10 cellular contexts compared by ENCODE assay signal in genomic region chr9:21434202-21435014, GRCh38. TPM values are rescaled to one million over a fixed set of nuclear protein-coding genes. Genes with fewer than 3 reads are reported as not detected.
A peak's percentile ranks its signal among the peaks of the same experiment; 100 is the strongest.
DNase-seq lines count a peak whose midpoint lies in the region; ATAC-seq and TF ChIP-seq lines count a peak whose summit lies in the region.
"Had no signal": no experiment of that assay in that cellular context is flagged by ENCODE, and none has a peak within 500 bp of the region (broad histone marks: within the 10 kb centered on the region; RNA-seq: fewer than 3 reads in every experiment).

No MANE protein-coding gene starts in this region.

- no peak overlapping the region for H3K4me3 Mint-ChIP-seq in nephron progenitor cell
- H3K4me3 Mint-ChIP-seq: activated naive CD4-positive, alpha-beta T cell treated with anti-CD3 and anti-CD28 coated beads, Interleukin-2, amount 50 U/mL, for 24 hours had no signal

- H3K23ac ChIP-seq in IMR-90 (ENCODE audit: low read depth, low read length), result no peak overlapping the region

- no peaks in the 10 kb centered on the region for H3K4me1 ChIP-seq in IMR-90 (ENCODE audit: control insufficient read depth, insufficient read depth, low read length)
- H3K4me1 ChIP-seq: BLaER1 had no signal

- no peak overlapping the region for H3K56ac ChIP-seq in IMR-90 (ENCODE audit: extremely low read depth, insufficient read depth, low read length)

- no peak overlapping the region for H2AK9ac ChIP-seq in IMR-90 (replicated peaks; ENCODE audit: low read depth, low read length, poor library complexity)

- no peaks in the 10 kb centered on the region for H4K20me1 ChIP-seq in IMR-90 (ENCODE audit: insufficient read depth, low read length)
- H4K20me1 ChIP-seq: BLaER1 had no signal

- H4K91ac ChIP-seq in IMR-90 (ENCODE audit: insufficient read depth, low read depth, low read length), result no peak overlapping the region

- peak; percentile 72 for TF ChIP-seq CTCF in IMR-90 (conservative IDR thresholded peaks at IDR 0.05; ENCODE audit: low read depth, low read length)
- TF ChIP-seq CTCF in nephron progenitor cell (IDR thresholded peaks at IDR 0.05), result peak; percentile 30

- no peak overlapping the region for H3K18ac ChIP-seq in IMR-90 (ENCODE audit: low read depth, low read length)

- no peak overlapping the region for H4K5ac ChIP-seq in IMR-90 (ENCODE audit: low read depth, low read length)

- no peak overlapping the region for H2BK15ac ChIP-seq in IMR-90 (ENCODE audit: low read depth, low read length)

- H3K36me3 Mint-ChIP-seq in nephron progenitor cell (ENCODE audit: low read depth), result no peaks in the 10 kb centered on the region
- H3K36me3 Mint-ChIP-seq: activated naive CD4-positive, alpha-beta T cell treated with anti-CD3 and anti-CD28 coated beads, Interleukin-2, amount 50 U/mL, for 24 hours had no signal

- no peak overlapping the region for H3K4me2 ChIP-seq in IMR-90 (ENCODE audit: low read depth, low read length)
- H3K4me2 ChIP-seq: BLaER1 had no signal

- H3K9me1 ChIP-seq in IMR-90 (ENCODE audit: insufficient read depth, low read length), result no peaks in the 10 kb centered on the region

- in situ Hi-C loops in IMR-90 (cut with MboI; ENCODE audit: low sequenced_read_pairs), result no loop called here

- H3K27ac Mint-ChIP-seq in nephron progenitor cell, result no peak overlapping the region

- no peak overlapping the region for H3K9ac ChIP-seq in IMR-90 (ENCODE audit: low read depth, low read length)
- H3K9ac ChIP-seq: BLaER1 had no signal

- H4K8ac ChIP-seq in IMR-90 (ENCODE audit: low read depth in 2 of 2, low read length in 2 of 2), result no peak overlapping the region

- H2BK120ac ChIP-seq in IMR-90 (ENCODE audit: low read depth, low read length), result no peak overlapping the region

- POLR2A ChIA-PET in IMR-90 (lab: Charles Lee; ENCODE audit: unreplicated experiment), result no interaction called here

- peaks cover 8% of the 10 kb centered on the region for H3K27me3 ChIP-seq in IMR-90 (ENCODE audit: control insufficient read depth, insufficient read depth, low read length)
- H3K27me3 ChIP-seq: BLaER1 had no signal

- dilution Hi-C loops in IMR-90 (cut with HindIII; ENCODE audit: low sequenced_read_pairs, unreplicated experiment), result no loop called here

- H3K27me3 Mint-ChIP-seq in nephron progenitor cell (ENCODE audit: low read depth, poor library complexity), result peaks cover 2% of the 10 kb centered on the region

- H2BK20ac ChIP-seq in IMR-90 (ENCODE audit: low read depth, low read length), result no peak overlapping the region

- no peak overlapping the region for H3K14ac ChIP-seq in IMR-90 (replicated peaks; ENCODE audit: low read depth, low read length)

- H3K4me3 ChIP-seq in IMR-90 (ENCODE audit: insufficient read depth, low read depth, low read length), result no peak overlapping the region
- H3K4me3 ChIP-seq: BLaER1 had no signal

- H2AK5ac ChIP-seq in IMR-90 (ENCODE audit: low read depth, low read length), result no peak overlapping the region

- no peaks in the 10 kb centered on the region for H3K79me1 ChIP-seq in IMR-90 (ENCODE audit: low read depth in 1 of 2, low read length in 2 of 2)

- TF ChIP-seq RAD21 in IMR-90 (IDR thresholded peaks at IDR 0.05; ENCODE audit: low read length), result peak; percentile 55

- H3K9me3 ChIP-seq in IMR-90 (ENCODE audit: control insufficient read depth, insufficient read depth, low read length), result no peaks in the 10 kb centered on the region
- H3K9me3 ChIP-seq: BLaER1 had no signal

- no TSS peak for BruUV-seq in IMR-90 (replicated peaks; lab: Mats Ljungman, UMichigan)

- peaks cover 7% of the 10 kb centered on the region for H3K9me3 Mint-ChIP-seq in nephron progenitor cell
- H3K9me3 Mint-ChIP-seq: activated naive CD4-positive, alpha-beta T cell treated with anti-CD3 and anti-CD28 coated beads, Interleukin-2, amount 50 U/mL, for 24 hours had no signal

- ATAC-seq in IMR-90 (ENCODE audit: low read depth), result peak; percentile 48; the same call in 1 of the 2 replicates
- no peak for ATAC-seq in HG03432 (IDR thresholded peaks at IDR 0.05; ENCODE audit: unreplicated experiment)
- ATAC-seq in GM19467 (IDR thresholded peaks at IDR 0.05; ENCODE audit: unreplicated experiment), result no peak

- H3K4me1 Mint-ChIP-seq in nephron progenitor cell, result peaks cover 5% of the 10 kb centered on the region
- H3K4me1 Mint-ChIP-seq: activated naive CD4-positive, alpha-beta T cell treated with anti-CD3 and anti-CD28 coated beads, Interleukin-2, amount 50 U/mL, for 24 hours had no signal

- H2AFZ ChIP-seq in IMR-90 (replicated peaks; ENCODE audit: low read length, poor library complexity), result no peak overlapping the region

- no peak overlapping the region for H2BK5ac ChIP-seq in IMR-90 (ENCODE audit: low read depth, low read length, poor library complexity, severe bottlenecking)

- no peak overlapping the region for H3K4ac ChIP-seq in IMR-90 (ENCODE audit: low read depth, low read length)

- TF ChIP-seq POLR2A in IMR-90 (IDR thresholded peaks at IDR 0.05; ENCODE audit: low read depth, low read length), result no peak

- CTCF ChIA-PET in IMR-90 (lab: Yijun Ruan, JAX), result interaction anchor here (0.6 to 1.6 kb wide), 11 partner anchors 9 to 360 kb away, joined by 3 to 5 read pairs (median 3); no protein-coding TSS in a partner anchor

- H3K27ac ChIP-seq in IMR-90 (ENCODE audit: insufficient read depth, low read length), result no peak overlapping the region
- H3K27ac ChIP-seq: BLaER1 had no signal

- intact Hi-C loops in IMR-90 (cut with micrococcal nuclease), result loop anchor here (1.0 kb wide), 2 partner anchors 115 to 355 kb away; no protein-coding TSS in a partner anchor

- DNase-seq in DMS153 treated with DMSO at 0.1 percent for 48 hours (lab: John Stamatoyannopoulos, UW; ENCODE audit: unreplicated experiment), result peak; percentile 18
- no peak for DNase-seq in DMS153 (lab: John Stamatoyannopoulos, UW)
- peak; percentile 73 for DNase-seq in IMR-90
- DNase-seq in SK-N-DZ (ENCODE audit: low spot score), result peak; percentile 0
- DNase-seq in dermis microvascular lymphatic vessel endothelial cell (ENCODE audit: low read depth in 2 of 2), result peak; percentile 46 to 75
- peak; percentile 16 for DNase-seq in nephron progenitor cell

- WGBS in IMR-90 (ENCODE audit: extremely low coverage in 2 of 2, insufficient read length in 1 of 2), 2 experiments, result no CpG with 5 or more reads among the region's 9 CpGs

- H3K36me3 ChIP-seq in IMR-90 (ENCODE audit: control insufficient read depth, insufficient read depth, low read length), result no peaks in the 10 kb centered on the region
- H3K36me3 ChIP-seq: BLaER1 had no signal

TF ChIP-seq in IMR-90, 13 proteins besides CTCF, POLR2A, EP300 and RAD21:
- TF ChIP-seq, protein P1, sequence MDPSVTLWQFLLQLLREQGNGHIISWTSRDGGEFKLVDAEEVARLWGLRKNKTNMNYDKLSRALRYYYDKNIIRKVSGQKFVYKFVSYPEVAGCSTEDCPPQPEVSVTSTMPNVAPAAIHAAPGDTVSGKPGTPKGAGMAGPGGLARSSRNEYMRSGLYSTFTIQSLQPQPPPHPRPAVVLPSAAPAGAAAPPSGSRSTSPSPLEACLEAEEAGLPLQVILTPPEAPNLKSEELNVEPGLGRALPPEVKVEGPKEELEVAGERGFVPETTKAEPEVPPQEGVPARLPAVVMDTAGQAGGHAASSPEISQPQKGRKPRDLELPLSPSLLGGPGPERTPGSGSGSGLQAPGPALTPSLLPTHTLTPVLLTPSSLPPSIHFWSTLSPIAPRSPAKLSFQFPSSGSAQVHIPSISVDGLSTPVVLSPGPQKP (IDR thresholded peaks at IDR 0.05; ENCODE audit: borderline replicate concordance, low read depth, low read length), result no peak
- TF ChIP-seq SMC3 (IDR thresholded peaks at IDR 0.05; ENCODE audit: low read depth, low read length), result peak; percentile 66

RNA-seq across cellular contexts. Expression of gene IFNA1, which starts 5.8 kb away (rescaled TPM):
- total RNA-seq in IMR-90 (2012; rRNA removed), result not detected in 2 replicates
- not detected in 2 replicates for polyA plus RNA-seq in IMR-90 (2012; rRNA removed)
- polyA plus RNA-seq in IMR-90 (2012; cell fraction: cytosol; rRNA removed), result not detected in 2 replicates
- polyA plus RNA-seq in IMR-90 (2012; cell fraction: nucleus; rRNA removed; ENCODE audit: low replicate concordance), result not detected in 2 replicates
- polyA plus RNA-seq in SK-N-DZ (2014; cell fraction: cytosol; rRNA removed), result not detected in 2 replicates
- polyA plus RNA-seq in SK-N-DZ (2014; cell fraction: nucleus; rRNA removed), result not detected in 2 replicates
- not detected in 2 replicates for total RNA-seq in dermis microvascular lymphatic vessel endothelial cell

RNA-seq across cellular contexts. Expression of gene IFNA8, which starts 25.5 kb away (rescaled TPM):
- total RNA-seq in IMR-90 (2012; rRNA removed), result not detected in 2 replicates
- polyA plus RNA-seq in IMR-90 (2012; rRNA removed), result not detected in 2 replicates
- not detected in 2 replicates for polyA plus RNA-seq in IMR-90 (2012; cell fraction: cytosol; rRNA removed)
- polyA plus RNA-seq in IMR-90 (2012; cell fraction: nucleus; rRNA removed; ENCODE audit: low replicate concordance), result not detected in 2 replicates
- not detected in 2 replicates for polyA plus RNA-seq in SK-N-DZ (2014; cell fraction: cytosol; rRNA removed)
- polyA plus RNA-seq in SK-N-DZ (2014; cell fraction: nucleus; rRNA removed), result not detected in 2 replicates
- total RNA-seq in dermis microvascular lymphatic vessel endothelial cell, result not detected in 2 replicates

RNA-seq across cellular contexts. Expression of gene IFNE, which starts 47.7 kb away (rescaled TPM):
- total RNA-seq in IMR-90 (2012; rRNA removed) (1.8 and 1.9 TPM in 2 replicates), dermis microvascular lymphatic vessel endothelial cell (under 0.01 TPM in 1 of 2 replicates, not detected in the other)
- polyA plus RNA-seq in IMR-90 (2012; rRNA removed), result 0.96 and 1.4 TPM in 2 replicates
- polyA plus RNA-seq in IMR-90 (2012; cell fraction: cytosol; rRNA removed), result not detected in 2 replicates
- 1.5 and 8.6 TPM in 2 replicates for polyA plus RNA-seq in IMR-90 (2012; cell fraction: nucleus; rRNA removed; ENCODE audit: low replicate concordance)
- not detected in 2 replicates for polyA plus RNA-seq in SK-N-DZ (2014; cell fraction: cytosol; rRNA removed)
- not detected in 2 replicates for polyA plus RNA-seq in SK-N-DZ (2014; cell fraction: nucleus; rRNA removed)

RNA-seq across cellular contexts. Expression of gene IFNA2, which starts 49.2 kb away (rescaled TPM):
- not detected in 2 replicates for total RNA-seq in IMR-90 (2012; rRNA removed)
- polyA plus RNA-seq in IMR-90 (2012; rRNA removed), result not detected in 2 replicates
- polyA plus RNA-seq in IMR-90 (2012; cell fraction: cytosol; rRNA removed), result not detected in 2 replicates
- not detected in 2 replicates for polyA plus RNA-seq in IMR-90 (2012; cell fraction: nucleus; rRNA removed; ENCODE audit: low replicate concordance)
- not detected in 2 replicates for polyA plus RNA-seq in SK-N-DZ (2014; cell fraction: cytosol; rRNA removed)
- polyA plus RNA-seq in SK-N-DZ (2014; cell fraction: nucleus; rRNA removed), result not detected in 2 replicates
- total RNA-seq in dermis microvascular lymphatic vessel endothelial cell, result not detected in 2 replicates
